ENCODE assay signal across 12 cellular contexts in genomic region chr17:17036520-17036998, GRCh38. TPM values are rescaled to one million over a fixed set of nuclear protein-coding genes. Genes with fewer than 3 reads are reported as not detected.
DNase-seq lines count a peak whose midpoint lies in the region; ATAC-seq and TF ChIP-seq lines count a peak whose summit lies in the region.
"Had no signal": no experiment of that assay in that cellular context is flagged by ENCODE, and none has a peak within 500 bp of the region (broad histone marks: within the 10 kb centered on the region; RNA-seq: fewer than 3 reads in every experiment).

No MANE protein-coding gene starts in this region.

- no peak for TF ChIP-seq POLR2A in Peyer's patch (IDR thresholded peaks at IDR 0.05)

- TF ChIP-seq CTCF in CD14-positive monocyte (IDR thresholded peaks at IDR 0.05) (no peak), Peyer's patch (IDR thresholded peaks at IDR 0.05) (no peak), osteoblast (IDR thresholded peaks at IDR 0.05; ENCODE audit: extremely low read depth, low read depth, low read length) (no peak)

- H3K27ac ChIP-seq in Peyer's patch (no peak overlapping the region), osteoblast (ENCODE audit: low read depth, low read length) (no peak overlapping the region)
- H3K27ac ChIP-seq: parathyroid adenoma had no signal

- intact Hi-C loops in CD14-positive monocyte (cut with micrococcal nuclease): no loop called here

- H3K4me1 ChIP-seq in Peyer's patch (peaks cover 0 to 8% (median 4%) of the 10 kb centered on the region in 4 donors), osteoblast (ENCODE audit: insufficient read depth, low read length) (peaks cover 45% of the 10 kb centered on the region)

- H4K20me1 ChIP-seq in osteoblast (ENCODE audit: insufficient read depth, low read length): no peaks in the 10 kb centered on the region

- DNase-seq in CD14-positive monocyte (ENCODE audit: low spot score): peak; percentile 78
- peak; percentile 34 to 59 (median 40) for DNase-seq in Peyer's patch
- peak; percentile 71 for DNase-seq in germinal center (ENCODE audit: low spot score)
- DNase-seq in osteoblast (ENCODE audit: insufficient read length, low spot score, missing footprints): peak; percentile 55
- DNase-seq in NCI-H526 treated with DMSO at 0.1 percent for 48 hours (lab: John Stamatoyannopoulos, UW): no peak
- DNase-seq in DMS 273 (lab: John Stamatoyannopoulos, UW; ENCODE audit: unreplicated experiment): no peak
- DNase-seq: amygdala, COR-L47, SHP77 treated with DMSO at 0.1 percent for 48 hours had no signal

- peaks cover 0 to 2% (median 0%) of the 10 kb centered on the region in 7 donors for H3K9me3 Mint-ChIP-seq in CD14-positive monocyte

- H3K4me3 Mint-ChIP-seq in CD14-positive monocyte: peak overlapping the region; percentile 37 to 50

- H2AFZ ChIP-seq in osteoblast (ENCODE audit: low read length): peak overlapping the region; percentile 39
- H2AFZ ChIP-seq: parathyroid adenoma had no signal

- H3K27me3 ChIP-seq in Peyer's patch: no peaks in the 10 kb centered on the region
- no peaks in the 10 kb centered on the region for H3K27me3 ChIP-seq in osteoblast (ENCODE audit: insufficient read depth, low read length)

- peaks cover 7 to 14% (median 14%) of the 10 kb centered on the region in 3 donors for H3K27me3 Mint-ChIP-seq in CD14-positive monocyte (ENCODE audit: low read depth in 3 of 3)

- no peaks in the 10 kb centered on the region for H3K79me2 ChIP-seq in osteoblast (ENCODE audit: insufficient read depth, low read length)
- H3K79me2 ChIP-seq: parathyroid adenoma had no signal

- peak overlapping the region in 4 of 7 donors; percentile 62 to 85 (median 79) for H3K27ac Mint-ChIP-seq in CD14-positive monocyte

- H3K36me3 ChIP-seq in Peyer's patch (no peaks in the 10 kb centered on the region), osteoblast (ENCODE audit: insufficient read depth, low read length) (no peaks in the 10 kb centered on the region)

- ATAC-seq in GM21528 (IDR thresholded peaks at IDR 0.05; ENCODE audit: low FRiP score, unreplicated experiment) (no peak), GM18870 (IDR thresholded peaks at IDR 0.05; ENCODE audit: unreplicated experiment) (no peak)

- peaks cover 18% of the 10 kb centered on the region for H3K4me1 Mint-ChIP-seq in CD14-positive monocyte

- H3K4me2 ChIP-seq in osteoblast (ENCODE audit: insufficient read depth, low read length): peak overlapping the region; percentile 15

- H3K4me3 ChIP-seq in Peyer's patch: no peak overlapping the region
- no peak overlapping the region for H3K4me3 ChIP-seq in osteoblast (ENCODE audit: insufficient read depth, low read length)

- peaks cover 0 to 2% of the 10 kb centered on the region in 2 donors for H3K36me3 Mint-ChIP-seq in CD14-positive monocyte

- H3K9me3 ChIP-seq in Peyer's patch (no peaks in the 10 kb centered on the region), osteoblast (ENCODE audit: low read depth, low read length) (no peaks in the 10 kb centered on the region)

RNA-seq across cellular contexts. Expression of gene MPRIP, which starts 5.7 kb away (rescaled TPM):
- polyA plus RNA-seq in CD14-positive monocyte: 1 to 10 TPM; 2.0 to 2.5 TPM
- total RNA-seq in Peyer's patch (100 to 1,000 TPM; 141 to 305 (median 291) TPM), osteoblast (120 and 149 TPM in 2 replicates)

Comparison
In these comparisons a context has a peak if more than half of its experiments do, and no peak if none do; other contexts are left out.
1. DNase-seq: peak in CD14-positive monocyte (single experiment), Peyer's patch (3 of 3), germinal center (single experiment) and osteoblast (single experiment); none in NCI-H526 treated with DMSO at 0.1 percent for 48 hours (single experiment) and DMS 273 (single experiment).